1 cellular context compared by ENCODE assay signal in genomic region chr9:123318961-123319421, GRCh38.
A peak's percentile ranks its signal among the peaks of the same experiment; 100 is the strongest.
TF ChIP-seq lines count a peak whose summit lies in the region.

No MANE protein-coding gene starts in this region.

TF ChIP-seq in HepG2, 621 proteins besides CTCF, POLR2A, EP300 and RAD21:
- peak; percentile 18; the same call in 1 of the 2 replicates for TF ChIP-seq MYC (CRISPR knock-in tag; IDR thresholded peaks at IDR 0.05; ENCODE audit: borderline replicate concordance)
- peak; percentile 16 for TF ChIP-seq RBM39 (IDR thresholded peaks at IDR 0.05; ENCODE audit: low read depth, low read length, poor library complexity, severe bottlenecking)
- TF ChIP-seq KIAA2018 (CRISPR knock-in tag; IDR thresholded peaks at IDR 0.05; ENCODE audit: borderline replicate concordance), result no peak
- TF ChIP-seq ARID4A (CRISPR knock-in tag; IDR thresholded peaks at IDR 0.05; ENCODE audit: borderline replicate concordance), result 0 out of 2 replicates have a peak, but pooled peaks have one; percentile 21
- TF ChIP-seq ZNF292 (CRISPR knock-in tag; IDR thresholded peaks at IDR 0.05; ENCODE audit: borderline replicate concordance, low read depth), result 0 out of 2 replicates have a peak, but pooled peaks have one; percentile 12
- TF ChIP-seq TFE3 (CRISPR knock-in tag; IDR thresholded peaks at IDR 0.05), result no peak
- peak; percentile 9; the same call in 1 of the 2 replicates for TF ChIP-seq SALL1 (CRISPR knock-in tag; IDR thresholded peaks at IDR 0.05)
- TF ChIP-seq ZNF788 (CRISPR knock-in tag; IDR thresholded peaks at IDR 0.05; ENCODE audit: borderline replicate concordance), result no peak
- TF ChIP-seq NRL (CRISPR knock-in tag; IDR thresholded peaks at IDR 0.05; ENCODE audit: borderline replicate concordance), result no peak
TF ChIP-seq in HepG2: peak in this region for 5.
